In the genomic region with DNA sequence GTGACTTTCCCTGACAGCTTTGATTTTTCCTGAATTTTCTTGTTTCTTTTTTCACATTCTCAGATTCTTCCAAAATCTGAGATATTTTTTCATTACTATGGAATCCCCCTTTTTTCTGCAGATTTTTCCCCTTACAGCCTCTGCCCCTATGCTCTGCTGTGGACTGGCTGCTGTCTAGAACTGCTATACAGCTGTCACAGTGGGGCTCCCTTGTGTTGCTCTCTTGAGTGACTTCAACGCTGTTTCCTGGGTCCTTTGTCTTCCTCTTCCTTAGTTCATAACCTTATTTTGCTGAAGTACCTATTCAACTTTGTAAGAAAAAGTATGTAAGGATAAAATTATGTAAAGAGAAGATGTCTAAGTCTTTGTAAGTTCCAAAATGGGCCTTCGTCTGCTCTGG, we compare ENCODE assay signal across 28 cellular contexts.
DNase-seq lines count a peak whose midpoint lies in the region; ATAC-seq, FAIRE-seq and TF ChIP-seq lines count a peak whose summit lies in the region.
"Had no signal": no experiment of that assay in that cellular context is flagged by ENCODE, and none has a peak within 500 bp of the region (broad histone marks: within the 10 kb centered on the region; RNA-seq: fewer than 3 reads in every experiment).

No MANE protein-coding gene starts in this region.

- no peak overlapping the region for H3K27ac ChIP-seq in GM23338 (ENCODE audit: low read depth)
- no peak overlapping the region for H3K27ac ChIP-seq in GM12878 (ENCODE audit: control insufficient read depth, insufficient read depth)
- H3K27ac ChIP-seq in neural progenitor cell, result no peak overlapping the region
- H3K27ac ChIP-seq in caudate nucleus (ENCODE audit: low read depth, low read length), result no peak overlapping the region
- H3K27ac ChIP-seq in Peyer's patch, result no peak overlapping the region
- H3K27ac ChIP-seq: BLaER1 had no signal

- H3K27ac Mint-ChIP-seq in GM23338 (no peak overlapping the region), neural progenitor cell (no peak overlapping the region), MCF 10A (ENCODE audit: low read depth, unreplicated experiment) (no peak overlapping the region)
- H3K27ac Mint-ChIP-seq: CD14-positive monocyte; CD4-positive, alpha-beta memory T cell; CD4-positive, CD25-positive, alpha-beta regulatory T cell; CD8-positive, alpha-beta memory T cell had no signal

- no TSS peak for BruUV-seq in GM12878 (replicated peaks; lab: Mats Ljungman, UMichigan)
- BruUV-seq in MCF 10A (replicated peaks; lab: Mats Ljungman, UMichigan), result no TSS peak

- ATAC-seq in GM23338 (no peak), GM12878 (peak; percentile 61), GM18498 (IDR thresholded peaks at IDR 0.05; ENCODE audit: unreplicated experiment) (no peak)

- H3K4me3 Mint-ChIP-seq in GM23338 (no peak overlapping the region), neural progenitor cell (no peak overlapping the region), MCF 10A (ENCODE audit: unreplicated experiment) (no peak overlapping the region)
- H3K4me3 Mint-ChIP-seq: CD14-positive monocyte; CD4-positive, alpha-beta memory T cell; CD4-positive, CD25-positive, alpha-beta regulatory T cell; CD8-positive, alpha-beta memory T cell had no signal

- H3K9me2 ChIP-seq in GM23338 (ENCODE audit: insufficient read depth), result 0 out of 2 replicates have a peak, but pooled peaks cover 3% of the 10 kb centered on the region

- H3K9ac ChIP-seq in GM12878 (ENCODE audit: control insufficient read depth, insufficient read depth, low read length) (no peak overlapping the region), neural progenitor cell (no peak overlapping the region)
- H3K9ac ChIP-seq: BLaER1 had no signal

- CTCF ChIA-PET in GM12878 (lab: Yijun Ruan, JAX) (interaction anchor here (1.2 to 2.1 kb wide), 4 partner anchors 11 to 122 kb away, joined by 3 to 7 read pairs (median 4); no protein-coding TSS in a partner anchor), MCF 10A (lab: Yijun Ruan, JAX) (interaction anchor here (0.6 kb wide), 1 partner anchor 78 kb away, joined by 3 read pairs; no protein-coding TSS in a partner anchor)

- H3K4me3 ChIP-seq in GM23338, result no peak overlapping the region
- no peak overlapping the region for H3K4me3 ChIP-seq in GM12878
- H3K4me3 ChIP-seq in neural progenitor cell, result no peak overlapping the region
- H3K4me3 ChIP-seq in Peyer's patch, result no peak overlapping the region
- H3K4me3 ChIP-seq: BLaER1 had no signal

- H3K4me2 ChIP-seq in GM23338 (0 out of 2 replicates have a peak overlapping the region, but pooled peaks have one; percentile 68), GM12878 (ENCODE audit: control insufficient read depth, insufficient read depth) (no peak overlapping the region), neural progenitor cell (no peak overlapping the region)
- H3K4me2 ChIP-seq: BLaER1 had no signal

- no peak for DNase-seq in GM23338 (ENCODE audit: low spot score)
- DNase-seq in NCI-H69 (lab: John Stamatoyannopoulos, UW), result peak; percentile 13
- DNase-seq in GM12878 (ENCODE audit: low read depth, low spot score), result no peak
- DNase-seq in neural progenitor cell (ENCODE audit: low spot score), result peak; percentile 25
- no peak for DNase-seq in caudate nucleus (lab: John Stamatoyannopoulos, UW)
- DNase-seq in MCF 10A (ENCODE audit: unreplicated experiment), result no peak
- DNase-seq in Peyer's patch, result no peak
- DNase-seq: 8988T; ACHN; BE2C; C1 segment of cervical spinal cord; CD4-positive, alpha-beta memory T cell; CD4-positive, CD25-positive, alpha-beta regulatory T cell; CD8-positive, alpha-beta memory T cell; COR-L47; DMS 273 treated with DMSO at 0.1 percent for 48 hours; DMS153; DMS53; DMS79; DND-41; EL; GDM1 had no signal

- SMC1A ChIA-PET in GM12878 (lab: Charles Lee; ENCODE audit: uncharacterized antibody, unreplicated experiment), result interaction anchor here (0.9 to 3.3 kb wide), 9 partner anchors 10 to 86 kb away, joined by 3 to 27 read pairs (median 5); no protein-coding TSS in a partner anchor

- no peak for TF ChIP-seq RAD21 in GM12878 (IDR thresholded peaks at IDR 0.05; ENCODE audit: insufficient read depth, low read depth, low read length)

- H3K27me3 ChIP-seq in GM23338 (ENCODE audit: insufficient read depth), result no peaks in the 10 kb centered on the region
- no peaks in the 10 kb centered on the region; a peak in 1 of 4 replicates for H3K27me3 ChIP-seq in GM12878 (replicated peaks in 1 of 2; ENCODE audit: control insufficient read depth in 2 of 2, insufficient read depth in 2 of 2, low read length in 1 of 2)
- H3K27me3 ChIP-seq in neural progenitor cell, result no peaks in the 10 kb centered on the region
- H3K27me3 ChIP-seq in Peyer's patch, result no peaks in the 10 kb centered on the region
- H3K27me3 ChIP-seq: BE2C, BLaER1 had no signal

- in situ Hi-C loops in GM12878 (cut with MboI), result no loop called here

- H3K9me3 ChIP-seq in GM12878 (replicated peaks; ENCODE audit: control insufficient read depth, insufficient read depth, low read length) (no peaks in the 10 kb centered on the region), neural progenitor cell (ENCODE audit: low read depth) (no peaks in the 10 kb centered on the region), Peyer's patch (no peaks in the 10 kb centered on the region)
- H3K9me3 ChIP-seq: BE2C, BLaER1 had no signal

- H3K27me3 Mint-ChIP-seq in GM23338 (ENCODE audit: insufficient read depth, low read depth, poor library complexity) (peaks cover 9% of the 10 kb centered on the region), neural progenitor cell (ENCODE audit: insufficient read depth, low read depth) (peaks cover 10% of the 10 kb centered on the region), MCF 10A (ENCODE audit: insufficient read depth, unreplicated experiment) (peaks cover 79% of the 10 kb centered on the region)
- H3K27me3 Mint-ChIP-seq: CD4-positive, CD25-positive, alpha-beta regulatory T cell had no signal

- TF ChIP-seq POLR2A in GM12878 (IDR thresholded peaks at IDR 0.05; ENCODE audit: low read depth, low read length) (no peak), Peyer's patch (IDR thresholded peaks at IDR 0.05) (no peak)

- peaks cover 36% of the 10 kb centered on the region for H3K4me1 Mint-ChIP-seq in GM23338
- peaks cover 9% of the 10 kb centered on the region for H3K4me1 Mint-ChIP-seq in neural progenitor cell
- H3K4me1 Mint-ChIP-seq in MCF 10A (ENCODE audit: insufficient read depth, unreplicated experiment), result no peaks in the 10 kb centered on the region
- H3K4me1 Mint-ChIP-seq: CD14-positive monocyte; CD4-positive, alpha-beta memory T cell; CD4-positive, CD25-positive, alpha-beta regulatory T cell; CD8-positive, alpha-beta memory T cell had no signal

- POLR2A ChIA-PET in GM12878 (lab: Charles Lee) (interaction anchor here (0.7 to 1.4 kb wide), 2 partner anchors 10 to 24 kb away, joined by 4 to 6 read pairs; no protein-coding TSS in a partner anchor), MCF 10A (lab: Yijun Ruan, JAX) (no interaction called here)

- FAIRE-seq in GM12878 (lab: Jason Lieb, UNC), result no peak
- FAIRE-seq: A204.1, GM12891, GM18507 had no signal

- H3K36me3 Mint-ChIP-seq in GM23338 (ENCODE audit: low read depth) (no peaks in the 10 kb centered on the region), neural progenitor cell (no peaks in the 10 kb centered on the region), MCF 10A (ENCODE audit: insufficient read depth, unreplicated experiment) (no peaks in the 10 kb centered on the region)
- H3K36me3 Mint-ChIP-seq: CD14-positive monocyte; CD4-positive, alpha-beta memory T cell; CD4-positive, CD25-positive, alpha-beta regulatory T cell; CD8-positive, alpha-beta memory T cell had no signal

- intact Hi-C loops in GM12878 (cut with micrococcal nuclease; ENCODE audit: unreplicated experiment), result no loop called here
- intact Hi-C loops in MCF 10A (cut with micrococcal nuclease), result no loop called here

- H3K36me3 ChIP-seq in GM23338 (ENCODE audit: insufficient read depth) (no peaks in the 10 kb centered on the region), GM12878 (ENCODE audit: control insufficient read depth in 2 of 2, insufficient read depth in 2 of 2, low read length in 1 of 2) (no peaks in the 10 kb centered on the region), neural progenitor cell (no peaks in the 10 kb centered on the region), Peyer's patch (no peaks in the 10 kb centered on the region)
- H3K36me3 ChIP-seq: BE2C, BLaER1 had no signal

- H4K20me1 ChIP-seq in GM23338 (replicated peaks; ENCODE audit: insufficient read depth) (no peaks in the 10 kb centered on the region), GM12878 (ENCODE audit: control insufficient read depth, insufficient read depth) (no peaks in the 10 kb centered on the region), neural progenitor cell (ENCODE audit: low read depth) (no peaks in the 10 kb centered on the region)
- H4K20me1 ChIP-seq: BLaER1 had no signal

- TF ChIP-seq CTCF in GM23338 (conservative IDR thresholded peaks at IDR 0.05; ENCODE audit: low read depth in 2 of 2) (no peak), GM12878 (IDR thresholded peaks at IDR 0.05 in 2 of 3, conservative IDR thresholded peaks at IDR 0.05 in 1 of 3; ENCODE audit: control insufficient read depth in 2 of 3, extremely low read depth in 1 of 3, insufficient read depth in 1 of 3, low read depth in 3 of 3, low read length in 3 of 3) (no peak), neural progenitor cell (IDR thresholded peaks at IDR 0.05) (no peak), MCF 10A (IDR thresholded peaks at IDR 0.05; ENCODE audit: unreplicated experiment) (no peak), Peyer's patch (IDR thresholded peaks at IDR 0.05) (no peak)

- RAD21 ChIA-PET in GM12878 (lab: Charles Lee; ENCODE audit: unreplicated experiment), result interaction anchor here (0.9 to 1.6 kb wide), 3 partner anchors 10 to 83 kb away, joined by 3 to 5 read pairs (median 4); no protein-coding TSS in a partner anchor

- peaks cover 31% of the 10 kb centered on the region for H3K4me1 ChIP-seq in GM23338 (ENCODE audit: insufficient read depth)
- no peaks in the 10 kb centered on the region for H3K4me1 ChIP-seq in GM12878 (ENCODE audit: control insufficient read depth, insufficient read depth, low read length)
- peaks cover 13% of the 10 kb centered on the region for H3K4me1 ChIP-seq in neural progenitor cell
- no peaks in the 10 kb centered on the region for H3K4me1 ChIP-seq in Peyer's patch
- H3K4me1 ChIP-seq: BE2C, BLaER1 had no signal

- no peak overlapping the region for H2AFZ ChIP-seq in GM23338
- H2AFZ ChIP-seq in GM12878 (ENCODE audit: control insufficient read depth, low read depth, low read length), result no peak overlapping the region
- H2AFZ ChIP-seq in neural progenitor cell (replicated peaks), result no peak overlapping the region

- H3K9me3 Mint-ChIP-seq in GM23338, result no peaks in the 10 kb centered on the region
- H3K9me3 Mint-ChIP-seq in neural progenitor cell, result no peaks in the 10 kb centered on the region
- H3K9me3 Mint-ChIP-seq in MCF 10A (ENCODE audit: unreplicated experiment), result no peaks in the 10 kb centered on the region
- H3K9me3 Mint-ChIP-seq: CD4-positive, alpha-beta memory T cell had no signal

- no peaks in the 10 kb centered on the region for H3F3A ChIP-seq in GM23338 (replicated peaks; ENCODE audit: low read depth)
- no peaks in the 10 kb centered on the region for H3F3A ChIP-seq in neural progenitor cell (ENCODE audit: low read depth)

- H3K79me2 ChIP-seq in GM23338 (replicated peaks; ENCODE audit: insufficient read depth) (no peaks in the 10 kb centered on the region), GM12878 (ENCODE audit: control insufficient read depth, insufficient read depth, low read length) (no peaks in the 10 kb centered on the region), neural progenitor cell (ENCODE audit: low read depth) (no peaks in the 10 kb centered on the region)

- no peak for TF ChIP-seq EP300 in GM12878 (IDR thresholded peaks at IDR 0.05; ENCODE audit: borderline replicate concordance in 1 of 2, control insufficient read depth in 1 of 2, low read depth in 2 of 2, low read length in 2 of 2)

- 21% methylated on average over 2 of the region's 2 CpGs for WGBS in GM12878 (ENCODE audit: insufficient coverage, insufficient replicate concordance, low lambda C conversion rate, missing lambda C conversion rate)

Comparison
In these comparisons a context has a peak if more than half of its experiments do, and no peak if none do; other contexts are left out.
1. DNase-seq: peak in NCI-H69 (single experiment) and neural progenitor cell (single experiment); none in GM23338 (single experiment), GM12878 (single experiment), caudate nucleus (0 of 61), MCF 10A (single experiment) and Peyer's patch (0 of 3).